Comparison of ENCODE assay signal across 1 cellular context in genomic region chr1:8482844-8483436, GRCh38.
TF ChIP-seq lines count a peak whose summit lies in the region.

No MANE protein-coding gene starts in this region.

TF ChIP-seq in IMR-90, 13 proteins besides CTCF, POLR2A, EP300 and RAD21 (continued from another document):
- TF ChIP-seq MAFK (IDR thresholded peaks at IDR 0.05; ENCODE audit: low read depth, low read length) (no peak), NFE2L2 (IDR thresholded peaks at IDR 0.05; ENCODE audit: low read depth, low read length) (no peak)
